In the genomic region with DNA sequence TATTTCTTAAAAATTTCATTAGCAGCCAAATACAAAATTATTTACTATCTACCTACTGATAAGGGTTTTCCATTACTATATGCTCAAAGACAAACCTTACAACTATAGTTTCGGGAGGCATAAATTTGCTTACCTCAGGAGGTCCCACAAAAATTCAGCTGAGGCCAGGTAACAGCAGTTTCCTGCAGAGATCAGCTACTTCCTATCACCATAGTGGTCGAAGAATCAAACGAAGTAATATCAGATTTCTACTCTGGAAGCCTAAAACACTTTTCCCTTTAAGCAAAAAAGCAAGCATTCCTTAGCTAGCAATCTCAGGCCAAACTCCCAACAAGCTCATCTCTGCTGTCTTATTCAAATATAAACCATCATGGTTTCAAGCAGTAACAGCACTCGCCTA, we compare ENCODE assay signal across 9 cellular contexts. TPM values are rescaled to one million over a fixed set of nuclear protein-coding genes. Genes with fewer than 3 reads are reported as not detected.
DNase-seq lines count a peak whose midpoint lies in the region; ATAC-seq, FAIRE-seq and TF ChIP-seq lines count a peak whose summit lies in the region.
"Had no signal": no experiment of that assay in that cellular context is flagged by ENCODE, and none has a peak within 500 bp of the region (broad histone marks: within the 10 kb centered on the region; RNA-seq: fewer than 3 reads in every experiment).

No MANE protein-coding gene starts in this region.

- H3K23ac ChIP-seq in mesenchymal stem cell (ENCODE audit: low read length in 2 of 2) = no peak overlapping the region

- H3K27me3 ChIP-seq in left ventricle myocardium inferior (ENCODE audit: low read depth) = no peaks in the 10 kb centered on the region
- no peaks in the 10 kb centered on the region for H3K27me3 ChIP-seq in heart left ventricle
- H3K27me3 ChIP-seq in body of pancreas = no peaks in the 10 kb centered on the region
- H3K27me3 ChIP-seq in mesenchymal stem cell (ENCODE audit: control insufficient read depth in 1 of 2, insufficient read depth in 1 of 2, low read length in 2 of 2) = no peaks in the 10 kb centered on the region

- H3K79me1 ChIP-seq in mesenchymal stem cell (replicated peaks; ENCODE audit: low read length, poor library complexity, severe bottlenecking) = peaks cover 2% of the 10 kb centered on the region

- no peak overlapping the region for H3K18ac ChIP-seq in mesenchymal stem cell (ENCODE audit: low read depth in 1 of 2, low read length in 2 of 2)

- H3K9me3 ChIP-seq in left ventricle myocardium inferior (replicated peaks) (no peaks in the 10 kb centered on the region), heart left ventricle (no peaks in the 10 kb centered on the region), body of pancreas (no peaks in the 10 kb centered on the region), mesenchymal stem cell (ENCODE audit: control insufficient read depth, low read length) (no peaks in the 10 kb centered on the region)

- TF ChIP-seq CTCF in left ventricle myocardium inferior (IDR thresholded peaks at IDR 0.05; ENCODE audit: borderline replicate concordance) (no peak), heart left ventricle (IDR thresholded peaks at IDR 0.05) (no peak), body of pancreas (IDR thresholded peaks at IDR 0.05) (no peak)

- H2BK15ac ChIP-seq in mesenchymal stem cell (ENCODE audit: low read depth, poor library complexity, severe bottlenecking) = no peak overlapping the region

- H2BK120ac ChIP-seq in mesenchymal stem cell (ENCODE audit: low read depth, low read length) = no peak overlapping the region

- peaks cover 62% of the 10 kb centered on the region for H3K4me1 ChIP-seq in left ventricle myocardium inferior
- H3K4me1 ChIP-seq in heart left ventricle = peaks cover 7 to 62% (median 40%) of the 10 kb centered on the region in 12 donors
- H3K4me1 ChIP-seq in body of pancreas = peaks cover 45% of the 10 kb centered on the region
- peaks cover 3% of the 10 kb centered on the region for H3K4me1 ChIP-seq in mesenchymal stem cell (ENCODE audit: control insufficient read depth, insufficient read depth, low read depth, low read length)

- no peak overlapping the region for H4K91ac ChIP-seq in mesenchymal stem cell (ENCODE audit: low read length)

- H3K14ac ChIP-seq in mesenchymal stem cell (ENCODE audit: low read length in 2 of 2) = no peak overlapping the region

- ATAC-seq in heart left ventricle (no peak), body of pancreas (no peak), GM19467 (IDR thresholded peaks at IDR 0.05; ENCODE audit: unreplicated experiment) (no peak)

- H3K4me2 ChIP-seq in mesenchymal stem cell (ENCODE audit: low read length, poor library complexity, severe bottlenecking) = peak overlapping the region; percentile 46

- no peak overlapping the region for H2AFZ ChIP-seq in mesenchymal stem cell (ENCODE audit: low read depth, low read length)

- no peak overlapping the region for H3K27ac ChIP-seq in left ventricle myocardium inferior (replicated peaks)
- H3K27ac ChIP-seq in heart left ventricle = peak overlapping the region in 3 of 12 donors; percentile 2 to 95 (median 31)
- H3K27ac ChIP-seq in body of pancreas = peak overlapping the region in 3 of 4 donors; percentile 19 to 91 (median 68)
- H3K27ac ChIP-seq in mesenchymal stem cell (ENCODE audit: low read length, poor library complexity, severe bottlenecking) = peak overlapping the region; percentile 18

- TF ChIP-seq POLR2A in heart left ventricle (IDR thresholded peaks at IDR 0.05) (no peak), body of pancreas (IDR thresholded peaks at IDR 0.05) (no peak), GM12891 (IDR thresholded peaks at IDR 0.05; ENCODE audit: low read depth, low read length) (no peak)

- H3K4ac ChIP-seq in mesenchymal stem cell (ENCODE audit: low read depth in 1 of 2, low read length in 2 of 2) = no peak overlapping the region

- H3K4me3 ChIP-seq in left ventricle myocardium inferior = peak overlapping the region; percentile 90
- peak overlapping the region in 5 of 12 donors; percentile 78 to 95 (median 89) for H3K4me3 ChIP-seq in heart left ventricle
- H3K4me3 ChIP-seq in body of pancreas = no peak overlapping the region
- H3K4me3 ChIP-seq in mesenchymal stem cell (ENCODE audit: insufficient read depth in 1 of 2, low read depth in 1 of 2, low read length in 2 of 2) = peak overlapping the region in 1 of 2 experiments; percentile 95

- no peak overlapping the region for H2BK5ac ChIP-seq in mesenchymal stem cell (ENCODE audit: low read depth, low read length, poor library complexity, severe bottlenecking)

- intact Hi-C loops in left ventricle myocardium inferior (cut with micrococcal nuclease) (no loop called here), heart left ventricle (cut with DNase I) (no loop called here), body of pancreas (cut with DNase I) (no loop called here)

- no peak for FAIRE-seq in GM12891 (lab: Jason Lieb, UNC)

- no peak overlapping the region for H2AK5ac ChIP-seq in mesenchymal stem cell (ENCODE audit: low read length, severe bottlenecking)

- no peak overlapping the region for H4K8ac ChIP-seq in mesenchymal stem cell (ENCODE audit: low read length)

- 30 to 35% (median 33%) methylated on average over 4 of the region's 4 CpGs for WGBS in heart left ventricle, 4 donors
- WGBS in body of pancreas, 2 donors = 16 to 28% methylated on average over 4 of the region's 4 CpGs
- 60% methylated on average over 4 of the region's 4 CpGs for WGBS in mesenchymal stem cell

- peak overlapping the region; percentile 96 for H3K9ac ChIP-seq in mesenchymal stem cell (ENCODE audit: low read length)

- H3K36me3 ChIP-seq in left ventricle myocardium inferior (no peaks in the 10 kb centered on the region), heart left ventricle (peaks cover 0 to 6% (median 0%) of the 10 kb centered on the region in 9 donors), body of pancreas (replicated peaks in 1 of 2; ENCODE audit: insufficient read depth in 1 of 2, low read depth in 2 of 2) (no peaks in the 10 kb centered on the region), mesenchymal stem cell (ENCODE audit: control insufficient read depth in 1 of 2, insufficient read depth in 2 of 2, low read depth in 1 of 2, low read length in 2 of 2) (peaks cover 3 to 8% of the 10 kb centered on the region in 2 experiments)

- no peak overlapping the region for H2BK12ac ChIP-seq in mesenchymal stem cell (ENCODE audit: low read length in 2 of 2)

- DNase-seq in left ventricle myocardium inferior (no peak), heart left ventricle (no peak), body of pancreas (no peak), mesenchymal stem cell (peak; percentile 23), GM12891 (ENCODE audit: insufficient read length, low spot score) (no peak), NCI-H510A treated with DMSO at 0.1 percent for 48 hours (lab: John Stamatoyannopoulos, UW) (no peak), NCI-H446 (lab: John Stamatoyannopoulos, UW) (no peak)

TF ChIP-seq in GM12891, 5 proteins besides CTCF, POLR2A, EP300 and RAD21:
- TF ChIP-seq TAF1 (IDR thresholded peaks at IDR 0.05; ENCODE audit: low read depth, low read length) (no peak), POLR2AphosphoS5 (IDR thresholded peaks at IDR 0.05; ENCODE audit: low read depth, low read length) (no peak), POU2F2 (IDR thresholded peaks at IDR 0.05; ENCODE audit: low read depth, low read length) (no peak), SPI1 (IDR thresholded peaks at IDR 0.05; ENCODE audit: low read depth, low read length) (no peak), PAX5 (IDR thresholded peaks at IDR 0.05; ENCODE audit: insufficient read depth, low read length, severe bottlenecking) (no peak)

RNA-seq across cellular contexts. Expression of a gene that starts 3.1 kb away (rescaled TPM):
- total RNA-seq in left ventricle myocardium inferior (175 TPM), heart left ventricle (100 to 1,000 TPM; 125 to 216 (median 178) TPM), body of pancreas (10 to 100 TPM; 45.9 to 57.7 TPM)
- polyA plus RNA-seq in heart left ventricle = 100 to 1,000 TPM; 119 to 143 TPM
- 67.4 TPM for polyA plus RNA-seq in mesenchymal stem cell (2013, experiment 1 of 2)
- 68.8 TPM for polyA plus RNA-seq in mesenchymal stem cell (2013, experiment 2 of 2)
- polyA plus RNA-seq in GM12891 (2012; ENCODE audit: low read depth, missing spikeins) = 85.6 TPM

RNA-seq across cellular contexts. Expression of a gene that starts 59.8 kb away (rescaled TPM):
- total RNA-seq in left ventricle myocardium inferior (not detected), heart left ventricle (1 to 10 TPM in 3 of 9 donors, under 1 TPM in 4, not detected in 2; 0.40 to 3.2 (median 0.93) TPM), body of pancreas (1 to 10 TPM in 1 of 2 donors, not detected in 1; 4.2 TPM)
- 1 to 10 TPM; 1.5 to 9.2 TPM for polyA plus RNA-seq in heart left ventricle
- polyA plus RNA-seq in mesenchymal stem cell (2013, experiment 1 of 2) = 272 TPM
- polyA plus RNA-seq in mesenchymal stem cell (2013, experiment 2 of 2) = 276 TPM
- polyA plus RNA-seq in GM12891 (2012; ENCODE audit: low read depth, missing spikeins) = 0.42 TPM
- total RNA-seq: skeletal muscle tissue had no signal
